ENCODE assay signal across 2 cellular contexts in genomic region chr7:129522088-129522970, GRCh38.
TF ChIP-seq lines count a peak whose summit lies in the region.

No MANE protein-coding gene starts in this region.

TF ChIP-seq in GM23338, 12 proteins besides CTCF, POLR2A, EP300 and RAD21:
- TF ChIP-seq ZNF462 (CRISPR knock-in tag; IDR thresholded peaks at IDR 0.05), result no peak
- peak; percentile 81 for TF ChIP-seq REST (IDR thresholded peaks at IDR 0.05; ENCODE audit: unreplicated experiment)
- no peak for TF ChIP-seq STAT1 (IDR thresholded peaks at IDR 0.05; ENCODE audit: unreplicated experiment)
- no peak for TF ChIP-seq JUNB (IDR thresholded peaks at IDR 0.05; ENCODE audit: unreplicated experiment)

TF ChIP-seq in SK-N-SH, 30 proteins besides CTCF, POLR2A, EP300 and RAD21 (continued from another document):
- TF ChIP-seq REST (IDR thresholded peaks at IDR 0.05; ENCODE audit: low read depth, low read length) (peak; percentile 88), TCF12 (IDR thresholded peaks at IDR 0.05) (no peak), GATA2 (CRISPR knock-in tag; IDR thresholded peaks at IDR 0.05) (no peak), POLR2AphosphoS5 (IDR thresholded peaks at IDR 0.05; ENCODE audit: low read depth, low read length) (no peak), USF1 (IDR thresholded peaks at IDR 0.05; ENCODE audit: borderline replicate concordance, low read depth) (no peak), GABPA (IDR thresholded peaks at IDR 0.05; ENCODE audit: low read depth) (no peak), USF2 (IDR thresholded peaks at IDR 0.05; ENCODE audit: borderline replicate concordance, low read depth, low read length) (no peak), IRF3 (IDR thresholded peaks at IDR 0.05; ENCODE audit: low read depth, low read length) (no peak)
